ENCODE assay signal across 23 cellular contexts in genomic region chr2:170201262-170201661, GRCh38. TPM values are rescaled to one million over a fixed set of nuclear protein-coding genes. Genes with fewer than 3 reads are reported as not detected.
"Had no signal": no experiment of that assay in that cellular context is flagged by ENCODE, and none has a peak within 500 bp of the region (broad histone marks: within the 10 kb centered on the region; RNA-seq: fewer than 3 reads in every experiment).

No MANE protein-coding gene starts in this region.

- H3K4me3 Mint-ChIP-seq: activated CD4-positive, alpha-beta T cell treated with anti-CD3 and anti-CD28 coated beads for 36 hours; activated naive CD4-positive, alpha-beta T cell treated with anti-CD3 and anti-CD28 coated beads for 36 hours; activated naive CD8-positive, alpha-beta T cell treated with anti-CD3 and anti-CD28 coated beads for 36 hours; natural killer cell had no signal

- H3K4me3 ChIP-seq: adrenal gland, body of pancreas, cardiac muscle cell, colonic mucosa, left ventricle myocardium inferior, lung, tibial nerve had no signal

- DNase-seq: activated CD4-positive, alpha-beta T cell treated with anti-CD3 and anti-CD28 coated beads for 36 hours; activated CD4-positive, alpha-beta T cell treated with anti-CD3 and anti-CD28 coated beads, Interleukin-2, amount 50 U/mL, for 48 hours; activated CD4-positive, CD25-positive, alpha-beta regulatory T cell; activated CD8-positive, alpha-beta memory T cell treated with anti-CD3 and anti-CD28 coated beads for 24 hours; activated effector memory CD4-positive, alpha-beta T cell treated with Interleukin-2 at 50 U/mL for 16 hours; activated naive CD4-positive, alpha-beta T cell treated with anti-CD3 and anti-CD28 coated beads for 36 hours; activated naive CD8-positive, alpha-beta T cell treated with anti-CD3 and anti-CD28 coated beads for 36 hours; adrenal gland; aorta; body of pancreas; cerebellar nuclear complex; colonic mucosa; effector CD8-positive, alpha-beta T cell; left ventricle myocardium inferior; mesendoderm; natural killer cell; right cardiac atrium; stimulated activated CD4-positive, alpha-beta T cell treated with anti-CD3 and anti-CD28 coated beads, Interleukin-2, amount 100 ng/mL, for 48 hours; stimulated activated naive CD4-positive, alpha-beta T cell treated with Interleukin-2 at 50 U/mL for 16 hours had no signal

- H3K9me3 Mint-ChIP-seq: activated naive CD4-positive, alpha-beta T cell treated with anti-CD3 and anti-CD28 coated beads for 36 hours; activated naive CD8-positive, alpha-beta T cell treated with anti-CD3 and anti-CD28 coated beads for 36 hours; natural killer cell had no signal

- ATAC-seq: activated CD4-positive, alpha-beta T cell treated with anti-CD3 and anti-CD28 coated beads for 36 hours; body of pancreas; natural killer cell; right cardiac atrium had no signal

- H3K27ac Mint-ChIP-seq: activated CD4-positive, alpha-beta T cell treated with anti-CD3 and anti-CD28 coated beads for 36 hours; activated naive CD4-positive, alpha-beta T cell treated with anti-CD3 and anti-CD28 coated beads for 36 hours; activated naive CD8-positive, alpha-beta T cell treated with anti-CD3 and anti-CD28 coated beads for 36 hours; natural killer cell had no signal

- H3K9me3 ChIP-seq: adrenal gland, body of pancreas, colonic mucosa, left ventricle myocardium inferior, tibial nerve had no signal

- H3K4me1 ChIP-seq: adrenal gland, colonic mucosa, left ventricle myocardium inferior had no signal

- H3K4me1 Mint-ChIP-seq: activated CD4-positive, alpha-beta T cell treated with anti-CD3 and anti-CD28 coated beads for 36 hours; activated naive CD8-positive, alpha-beta T cell treated with anti-CD3 and anti-CD28 coated beads for 36 hours; natural killer cell had no signal

- H3K27ac ChIP-seq: adrenal gland, body of pancreas, cardiac muscle cell, colonic mucosa, left ventricle myocardium inferior had no signal

- H3K27me3 ChIP-seq: body of pancreas, cardiac muscle cell, colonic mucosa, tibial nerve had no signal

- H3K36me3 ChIP-seq: adrenal gland, cardiac muscle cell, colonic mucosa, left ventricle myocardium inferior, tibial nerve had no signal

- H3K36me3 Mint-ChIP-seq: activated naive CD8-positive, alpha-beta T cell treated with anti-CD3 and anti-CD28 coated beads for 36 hours; natural killer cell had no signal

RNA-seq across cellular contexts. Expression of gene MYO3B, which starts 23.3 kb away (rescaled TPM):
- total RNA-seq: cardiac muscle cell, dermis microvascular lymphatic vessel endothelial cell, right cardiac atrium had no signal
